ENCODE assay signal across 8 cellular contexts in genomic region chr6:5302220-5302946, GRCh38. TPM values are rescaled to one million over a fixed set of nuclear protein-coding genes. Genes with fewer than 3 reads are reported as not detected.
DNase-seq lines count a peak whose midpoint lies in the region; ATAC-seq and TF ChIP-seq lines count a peak whose summit lies in the region.

No MANE protein-coding gene starts in this region.

- TF ChIP-seq CTCF in CD14-positive monocyte (IDR thresholded peaks at IDR 0.05), result no peak

- H3K4me1 Mint-ChIP-seq in CD14-positive monocyte, result peaks cover 28% of the 10 kb centered on the region

- no peaks in the 10 kb centered on the region for H3K27me3 Mint-ChIP-seq in CD14-positive monocyte (ENCODE audit: low read depth in 3 of 3)

- H3K9me3 Mint-ChIP-seq in CD14-positive monocyte, result no peaks in the 10 kb centered on the region

- H3K36me3 Mint-ChIP-seq in CD14-positive monocyte, result no peaks in the 10 kb centered on the region

- H3K4me3 Mint-ChIP-seq in CD14-positive monocyte, result no peak overlapping the region

- DNase-seq in ACHN (peak; percentile 17), NAMALWA (ENCODE audit: low spot score) (no peak), middle frontal gyrus (ENCODE audit: extremely low spot score, low spot score) (no peak), CD14-positive monocyte (ENCODE audit: low spot score) (no peak)
- DNase-seq in activated CD8-positive, alpha-beta memory T cell treated with anti-CD3 and anti-CD28 coated beads, Interleukin-2, amount 50 U/mL, for 48 hours, result peak; percentile 73
- peak; percentile 47 to 51 for DNase-seq in stimulated activated CD4-positive, alpha-beta T cell treated with anti-CD3 and anti-CD28 coated beads, Interleukin-15, amount 100 ng/mL, for 48 hours (ENCODE audit: low read depth in 2 of 2)

- peak overlapping the region in 2 of 7 donors; percentile 1 to 4 for H3K27ac Mint-ChIP-seq in CD14-positive monocyte

- in situ Hi-C loops in ACHN (cut with HindIII; ENCODE audit: low pct_ligation_motif_present, low pct_unique_long_range_greater_than_20kb, low sequenced_read_pairs), result no loop called here

- intact Hi-C loops in CD14-positive monocyte (cut with micrococcal nuclease), result no loop called here

- ATAC-seq in GM18873 (IDR thresholded peaks at IDR 0.05; ENCODE audit: low FRiP score, unreplicated experiment) (peak; percentile 83), HG03039 (IDR thresholded peaks at IDR 0.05; ENCODE audit: unreplicated experiment) (peak; percentile 84)

RNA-seq across cellular contexts. Expression of gene FARS2, which starts 41.1 kb away (rescaled TPM):
- polyA plus RNA-seq in CD14-positive monocyte, result 10 to 100 TPM; 17.7 to 21.6 TPM

RNA-seq across cellular contexts. Expression of gene LYRM4, which starts 41.6 kb away (rescaled TPM):
- polyA plus RNA-seq in CD14-positive monocyte, result 10 to 100 TPM; 18.1 to 19.6 TPM

Comparison
In these comparisons a context has a peak if more than half of its experiments do, and no peak if none do; other contexts are left out.
1. DNase-seq: peak in ACHN (single experiment), activated CD8-positive, alpha-beta memory T cell treated with anti-CD3 and anti-CD28 coated beads, Interleukin-2, amount 50 U/mL, for 48 hours (single experiment) and stimulated activated CD4-positive, alpha-beta T cell treated with anti-CD3 and anti-CD28 coated beads, Interleukin-15, amount 100 ng/mL, for 48 hours (2 of 2); none in NAMALWA (single experiment), middle frontal gyrus (single experiment) and CD14-positive monocyte (single experiment).